Comparison of ENCODE assay signal across 20 cellular contexts in genomic region chr14:74585406-74586335, GRCh38. TPM values are rescaled to one million over a fixed set of nuclear protein-coding genes. Genes with fewer than 3 reads are reported as not detected.
DNase-seq lines count a peak whose midpoint lies in the region; ATAC-seq, FAIRE-seq and TF ChIP-seq lines count a peak whose summit lies in the region.
"Had no signal": no experiment of that assay in that cellular context is flagged by ENCODE, and none has a peak within 500 bp of the region (broad histone marks: within the 10 kb centered on the region; RNA-seq: fewer than 3 reads in every experiment).

No MANE protein-coding gene starts in this region.

- no peaks in the 10 kb centered on the region for H3K27me3 ChIP-seq in GM23248 (replicated peaks; ENCODE audit: insufficient read depth)
- no peaks in the 10 kb centered on the region for H3K27me3 ChIP-seq in RWPE2 (ENCODE audit: insufficient read depth, poor library complexity, severe bottlenecking)
- H3K27me3 ChIP-seq in upper lobe of left lung: no peaks in the 10 kb centered on the region

- no peak overlapping the region for H2AFZ ChIP-seq in GM23248
- H2AFZ ChIP-seq: GM23338 had no signal

- no peak for TF ChIP-seq POLR2A in upper lobe of left lung (IDR thresholded peaks at IDR 0.05)

- H3K79me2 ChIP-seq in GM23248 (ENCODE audit: insufficient read depth): peaks cover 90% of the 10 kb centered on the region

- no peaks in the 10 kb centered on the region for H3K4me1 Mint-ChIP-seq in activated T-helper 2 cell treated with anti-CD3 and anti-CD28 coated beads, Interferon-gamma antibody, Interleukin-2, Interleukin-4, amounts not matched to agents 10 μg/mL and 5 μg/mL and 100 μg/mL, durations not matched to agents 14 hours and 24 hours and 36 hours (ENCODE audit: low read depth)
- H3K4me1 Mint-ChIP-seq: B cell, GM23338 had no signal

- DNase-seq in GM23248: no peak
- peak; percentile 71 for DNase-seq in RWPE2 (ENCODE audit: low spot score)
- peak; percentile 31 for DNase-seq in kidney
- no peak for DNase-seq in upper lobe of left lung
- DNase-seq in effector CD4-positive, alpha-beta T cell: no peak
- no peak for DNase-seq in occipital lobe (lab: John Stamatoyannopoulos, UW)
- DNase-seq in activated T-helper 2 cell treated with anti-CD3 and anti-CD28 coated beads, Interferon-gamma antibody, Interleukin-2, Interleukin-4, amounts not matched to agents 10 μg/mL and 5 μg/mL and 100 μg/mL, durations not matched to agents 14 hours and 24 hours and 36 hours (ENCODE audit: low spot score): no peak
- DNase-seq: ACHN; CD4-positive, alpha-beta T cell; DND-41; GDM1; NCI-H1092; NCI-H2107; NCI-H345; NCI-H526 treated with DMSO at 0.1 percent for 48 hours; OCI-M1 had no signal

- in situ Hi-C loops in GM23248 (cut with MboI): no loop called here

- no peak overlapping the region for H3K4me2 ChIP-seq in GM23248 (ENCODE audit: unreplicated experiment)
- H3K4me2 ChIP-seq: GM23338 had no signal

- H3K27ac Mint-ChIP-seq in activated T-helper 2 cell treated with anti-CD3 and anti-CD28 coated beads, Interferon-gamma antibody, Interleukin-2, Interleukin-4, amounts not matched to agents 10 μg/mL and 5 μg/mL and 100 μg/mL, durations not matched to agents 14 hours and 24 hours and 36 hours: no peak overlapping the region
- H3K27ac Mint-ChIP-seq: B cell; CD4-positive, alpha-beta T cell; GM23338 had no signal

- H3K9me3 Mint-ChIP-seq in activated T-helper 2 cell treated with anti-CD3 and anti-CD28 coated beads, Interferon-gamma antibody, Interleukin-2, Interleukin-4, amounts not matched to agents 10 μg/mL and 5 μg/mL and 100 μg/mL, durations not matched to agents 14 hours and 24 hours and 36 hours: no peaks in the 10 kb centered on the region
- H3K9me3 Mint-ChIP-seq: CD4-positive, alpha-beta T cell; GM23338 had no signal

- WGBS in GM23248 (ENCODE audit: low coverage in 1 of 2, low lambda C conversion rate in 2 of 2, missing lambda C conversion rate in 2 of 2), 2 experiments: 95 to 97% methylated on average over 28 to 33 of the region's 33 CpGs
- WGBS in upper lobe of left lung, 2 donors: 92 to 94% methylated on average over 13 to 33 of the region's 33 CpGs

- H3K27ac ChIP-seq in GM23248 (peak overlapping the region; percentile 57; the same call in 1 of the 2 replicates), RWPE2 (ENCODE audit: poor library complexity, severe bottlenecking) (peak overlapping the region; percentile 100), kidney (ENCODE audit: low read depth in 2 of 2, low read length in 2 of 2) (no peak overlapping the region), upper lobe of left lung (peak overlapping the region in 3 of 4 donors; percentile 2 to 54 (median 44))

- peaks cover 8% of the 10 kb centered on the region; the same call in 1 of the 2 replicates for H3K36me3 ChIP-seq in GM23248 (ENCODE audit: low read depth)
- H3K36me3 ChIP-seq in RWPE2 (ENCODE audit: low read depth): peaks cover 51% of the 10 kb centered on the region
- H3K36me3 ChIP-seq in kidney (ENCODE audit: control insufficient read depth in 1 of 2, insufficient read depth in 2 of 2, low read length in 2 of 2): no peaks in the 10 kb centered on the region
- no peaks in the 10 kb centered on the region for H3K36me3 ChIP-seq in upper lobe of left lung

- peaks cover 33% of the 10 kb centered on the region for H3F3A ChIP-seq in GM23248 (ENCODE audit: insufficient read depth)

- peaks cover 25% of the 10 kb centered on the region for H3K4me1 ChIP-seq in GM23248 (ENCODE audit: insufficient read depth)
- H3K4me1 ChIP-seq in RWPE2 (ENCODE audit: insufficient read depth, poor library complexity, severe bottlenecking): peaks cover 32% of the 10 kb centered on the region
- peaks cover 6 to 9% of the 10 kb centered on the region in 2 donors for H3K4me1 ChIP-seq in kidney (ENCODE audit: control insufficient read depth in 1 of 2, insufficient read depth in 1 of 2, low read depth in 1 of 2, low read length in 2 of 2)
- H3K4me1 ChIP-seq in upper lobe of left lung: peaks cover 10 to 17% (median 10%) of the 10 kb centered on the region in 4 donors

- H3K27me3 Mint-ChIP-seq in activated T-helper 2 cell treated with anti-CD3 and anti-CD28 coated beads, Interferon-gamma antibody, Interleukin-2, Interleukin-4, amounts not matched to agents 10 μg/mL and 5 μg/mL and 100 μg/mL, durations not matched to agents 14 hours and 24 hours and 36 hours (ENCODE audit: low read depth): peaks cover 1% of the 10 kb centered on the region
- H3K27me3 Mint-ChIP-seq: B cell had no signal

- no peak for ATAC-seq in RWPE2 (ENCODE audit: low read depth)
- ATAC-seq in upper lobe of left lung (ENCODE audit: low FRiP score in 2 of 2): no peak
- ATAC-seq: GM23338, K562 had no signal

- intact Hi-C loops in kidney (cut with DNase I): no loop called here
- intact Hi-C loops in activated T-helper 2 cell treated with anti-CD3 and anti-CD28 coated beads, Interferon-gamma antibody, Interleukin-2, Interleukin-4, amounts not matched to agents 10 μg/mL and 5 μg/mL and 100 μg/mL, durations not matched to agents 14 hours and 24 hours and 36 hours (cut with micrococcal nuclease): no loop called here

- TF ChIP-seq EP300 in upper lobe of left lung (IDR thresholded peaks at IDR 0.05): no peak

- no peaks in the 10 kb centered on the region for H3K9me3 ChIP-seq in GM23248 (ENCODE audit: low read depth)
- H3K9me3 ChIP-seq in RWPE2 (ENCODE audit: severe bottlenecking): no peaks in the 10 kb centered on the region
- no peaks in the 10 kb centered on the region for H3K9me3 ChIP-seq in kidney (ENCODE audit: control insufficient read depth in 1 of 2, low read length in 2 of 2)
- H3K9me3 ChIP-seq in upper lobe of left lung: no peaks in the 10 kb centered on the region

- H4K20me1 ChIP-seq in GM23248 (ENCODE audit: insufficient read depth): no peaks in the 10 kb centered on the region

- no peak overlapping the region for H3K4me3 ChIP-seq in GM23248
- no peak overlapping the region for H3K4me3 ChIP-seq in RWPE2 (ENCODE audit: severe bottlenecking)
- H3K4me3 ChIP-seq in kidney (ENCODE audit: low read length in 2 of 2): no peak overlapping the region
- H3K4me3 ChIP-seq in upper lobe of left lung: no peak overlapping the region
- H3K4me3 ChIP-seq: GM23338, K562 had no signal

- no peak overlapping the region for H3K4me3 Mint-ChIP-seq in activated T-helper 2 cell treated with anti-CD3 and anti-CD28 coated beads, Interferon-gamma antibody, Interleukin-2, Interleukin-4, amounts not matched to agents 10 μg/mL and 5 μg/mL and 100 μg/mL, durations not matched to agents 14 hours and 24 hours and 36 hours (ENCODE audit: low read depth)
- H3K4me3 Mint-ChIP-seq: B cell; CD4-positive, alpha-beta T cell; GM23338 had no signal

- no peak for FAIRE-seq in kidney (lab: Jason Lieb, UNC)
- FAIRE-seq: GM12892, K562 had no signal

- H3K9ac ChIP-seq in GM23248 (peak overlapping the region; percentile 48; the same call in 1 of the 2 replicates), kidney (ENCODE audit: low read length in 2 of 2) (no peak overlapping the region)

- H3K9me2 ChIP-seq in GM23248 (ENCODE audit: insufficient read depth): no peaks in the 10 kb centered on the region

- H3K36me3 Mint-ChIP-seq in activated T-helper 2 cell treated with anti-CD3 and anti-CD28 coated beads, Interferon-gamma antibody, Interleukin-2, Interleukin-4, amounts not matched to agents 10 μg/mL and 5 μg/mL and 100 μg/mL, durations not matched to agents 14 hours and 24 hours and 36 hours (ENCODE audit: low read depth): no peaks in the 10 kb centered on the region

- TF ChIP-seq CTCF in RWPE2 (IDR thresholded peaks at IDR 0.05; ENCODE audit: poor library complexity, severe bottlenecking) (no peak), kidney (IDR thresholded peaks at IDR 0.05; ENCODE audit: borderline replicate concordance, extremely low read depth, insufficient read depth) (no peak), upper lobe of left lung (IDR thresholded peaks at IDR 0.05) (no peak)

RNA-seq across cellular contexts. Expression of gene LTBP2, which starts 26.4 kb away (rescaled TPM):
- 441 and 456 TPM in 2 replicates for total RNA-seq in GM23248 (2014; rRNA removed; shearing (Covaris generic))
- 73.5 and 73.7 TPM in 2 replicates for polyA plus RNA-seq in GM23248 (2016; fragmentation: Nextera tagmentation; extraction: Ambion mirVana)
- 10.4 TPM for total RNA-seq in kidney
- polyA plus RNA-seq in kidney (ENCODE audit: insufficient read depth, low read depth, low replicate concordance): 2.9 TPM
- total RNA-seq in upper lobe of left lung: 100 to 1,000 TPM in 2 of 6 donors, 10 to 100 TPM in 4; 19.7 to 136 (median 77.6) TPM
- total RNA-seq in occipital lobe: 0.94 TPM
- 0.07 and 0.23 TPM in 2 replicates for total RNA-seq in activated T-helper 2 cell treated with anti-CD3 and anti-CD28 coated beads, Interferon-gamma antibody, Interleukin-2, Interleukin-4, amounts not matched to agents 10 μg/mL and 5 μg/mL and 100 μg/mL, durations not matched to agents 14 hours and 24 hours and 36 hours

Comparison
In these comparisons a context has a peak if more than half of its experiments do, and no peak if none do; other contexts are left out.
1. DNase-seq: peak in RWPE2 (single experiment) and kidney (single experiment); none in GM23248 (single experiment), upper lobe of left lung (0 of 2), effector CD4-positive, alpha-beta T cell (single experiment), occipital lobe (single experiment) and activated T-helper 2 cell treated with anti-CD3 and anti-CD28 coated beads, Interferon-gamma antibody, Interleukin-2, Interleukin-4, amounts not matched to agents 10 μg/mL and 5 μg/mL and 100 μg/mL, durations not matched to agents 14 hours and 24 hours and 36 hours (single experiment).
2. H3K27ac ChIP-seq: peak in GM23248 (single experiment), RWPE2 (single experiment) and upper lobe of left lung (3 of 4); none in kidney (0 of 2).